10 cellular contexts compared by ENCODE assay signal in the genomic region with DNA sequence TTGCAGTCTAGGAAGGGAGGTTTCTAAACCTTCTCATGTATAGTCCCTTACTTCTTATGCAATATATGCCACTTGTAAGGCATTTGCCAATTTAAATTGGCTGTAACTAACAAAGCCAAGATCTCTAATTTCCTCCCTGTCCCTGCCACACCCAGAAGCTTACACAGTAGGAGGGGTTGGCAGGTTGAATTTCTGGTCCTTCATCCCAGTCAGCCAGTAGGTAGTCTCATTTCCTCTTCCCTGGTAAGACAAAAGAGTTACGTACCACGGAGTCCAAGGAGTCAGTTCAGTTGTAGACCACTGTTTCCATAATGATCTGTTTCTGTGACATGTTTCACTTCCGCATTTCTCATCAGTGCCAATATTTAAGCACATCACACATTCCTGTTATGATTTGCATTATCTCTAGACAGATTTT. TPM values are rescaled to one million over a fixed set of nuclear protein-coding genes. Genes with fewer than 3 reads are reported as not detected.
DNase-seq lines count a peak whose midpoint lies in the region; ATAC-seq, FAIRE-seq and TF ChIP-seq lines count a peak whose summit lies in the region.
"Had no signal": no experiment of that assay in that cellular context is flagged by ENCODE, and none has a peak within 500 bp of the region (broad histone marks: within the 10 kb centered on the region; RNA-seq: fewer than 3 reads in every experiment).

No MANE protein-coding gene starts in this region.

- peaks cover 1% of the 10 kb centered on the region for H3K27me3 Mint-ChIP-seq in IgD-negative memory B cell
- peaks cover 5% of the 10 kb centered on the region for H3K27me3 Mint-ChIP-seq in activated CD4-positive, alpha-beta T cell treated with anti-CD3 and anti-CD28 coated beads for 36 hours

- H3K27ac Mint-ChIP-seq in IgD-negative memory B cell = peak overlapping the region; percentile 74 to 98 (median 88)
- H3K27ac Mint-ChIP-seq in activated CD4-positive, alpha-beta T cell treated with anti-CD3 and anti-CD28 coated beads for 36 hours = no peak overlapping the region
- H3K27ac Mint-ChIP-seq: activated naive CD8-positive, alpha-beta T cell had no signal

- H3K9me1 ChIP-seq in keratinocyte (ENCODE audit: control insufficient read depth, extremely low read depth, insufficient read depth, low read length) = no peaks in the 10 kb centered on the region

- no peak overlapping the region for H3K4me2 ChIP-seq in keratinocyte (ENCODE audit: control insufficient read depth, extremely low read depth, insufficient read depth, low read depth, low read length)

- H3K36me3 ChIP-seq in keratinocyte (ENCODE audit: control insufficient read depth in 2 of 2, extremely low read depth in 1 of 2, insufficient read depth in 2 of 2, low read length in 2 of 2) = no peaks in the 10 kb centered on the region

- H3K4me1 ChIP-seq in keratinocyte (ENCODE audit: control insufficient read depth, extremely low read depth, insufficient read depth, low read length) = peaks cover 9% of the 10 kb centered on the region

- H3K9ac ChIP-seq in keratinocyte (ENCODE audit: control insufficient read depth, extremely low read depth, insufficient read depth, low read length) = no peak overlapping the region

- intact Hi-C loops in cardiac septum (cut with DNase I) = loop anchor here (5.0 kb wide), 2 partner anchors 47 to 372 kb away; partner anchors contain the start of gene PLBD1
- intact Hi-C loops in activated CD4-positive, alpha-beta T cell treated with anti-CD3 and anti-CD28 coated beads for 36 hours (cut with DNase I, micrococcal nuclease) = loop anchor here in 1 of 2 experiments (5.0 kb wide), 1 partner anchor 427 kb away; no protein-coding TSS in a partner anchor

- H3K4me3 Mint-ChIP-seq in IgD-negative memory B cell = peak overlapping the region; percentile 54 to 87 (median 82)
- no peak overlapping the region for H3K4me3 Mint-ChIP-seq in activated CD4-positive, alpha-beta T cell treated with anti-CD3 and anti-CD28 coated beads for 36 hours
- H3K4me3 Mint-ChIP-seq: activated naive CD8-positive, alpha-beta T cell had no signal

- no peaks in the 10 kb centered on the region for H3K36me3 Mint-ChIP-seq in IgD-negative memory B cell
- no peaks in the 10 kb centered on the region for H3K36me3 Mint-ChIP-seq in activated CD4-positive, alpha-beta T cell treated with anti-CD3 and anti-CD28 coated beads for 36 hours (ENCODE audit: low read depth)

- ATAC-seq in GM18508 (IDR thresholded peaks at IDR 0.05; ENCODE audit: insufficient read depth, unreplicated experiment) (peak; percentile 33), GM21825 (IDR thresholded peaks at IDR 0.05; ENCODE audit: unreplicated experiment) (peak; percentile 55)
- no peak for ATAC-seq in activated CD4-positive, alpha-beta T cell treated with anti-CD3 and anti-CD28 coated beads for 36 hours

- POLR2A ChIA-PET in activated CD4-positive, alpha-beta T cell treated with anti-CD3 and anti-CD28 coated beads for 36 hours (lab: Charles Lee) = no interaction called here
- POLR2A ChIA-PET in HEK293T (lab: Yijun Ruan, JAX) = no interaction called here

- H3K4me3 ChIP-seq in keratinocyte (ENCODE audit: control insufficient read depth in 2 of 3, extremely low read depth in 1 of 3, insufficient read depth in 2 of 3, low read depth in 1 of 3, low read length in 3 of 3) = no peak overlapping the region

- DNase-seq in keratinocyte (ENCODE audit: low read depth, low spot score) = no peak
- DNase-seq in cardiac septum (ENCODE audit: low spot score) = no peak
- no peak for DNase-seq in stimulated activated naive CD4-positive, alpha-beta T cell treated with Interleukin-2 at 50 U/mL for 16 hours (lab: John Stamatoyannopoulos, UW)
- no peak for DNase-seq in activated CD4-positive, alpha-beta T cell treated with anti-CD3 and anti-CD28 coated beads for 36 hours
- DNase-seq in HEK293T (ENCODE audit: extremely low spot score) = no peak

- H3K4me1 Mint-ChIP-seq in IgD-negative memory B cell = peaks cover 24 to 36% (median 28%) of the 10 kb centered on the region in 3 donors
- no peaks in the 10 kb centered on the region for H3K4me1 Mint-ChIP-seq in activated CD4-positive, alpha-beta T cell treated with anti-CD3 and anti-CD28 coated beads for 36 hours

- no peak for TF ChIP-seq CTCF in keratinocyte (optimal IDR thresholded peaks at IDR 0.05 in 1 of 3, IDR thresholded peaks at IDR 0.05 in 1 of 3, conservative IDR thresholded peaks at IDR 0.05 in 1 of 3; ENCODE audit: extremely low read depth in 1 of 3, insufficient read depth in 2 of 3, low read length in 3 of 3)

- FAIRE-seq in keratinocyte (lab: Jason Lieb, UNC) = peak; percentile 20

- H3K79me2 ChIP-seq in keratinocyte (ENCODE audit: control insufficient read depth, insufficient read depth, low read length) = no peaks in the 10 kb centered on the region

- no peaks in the 10 kb centered on the region for H3K27me3 ChIP-seq in keratinocyte (ENCODE audit: control insufficient read depth, extremely low read depth, insufficient read depth, low read length)

- peak overlapping the region; percentile 19 for H2AFZ ChIP-seq in keratinocyte (ENCODE audit: control insufficient read depth, low read length)

- peaks cover 0 to 7% (median 5%) of the 10 kb centered on the region in 3 donors for H3K9me3 Mint-ChIP-seq in IgD-negative memory B cell
- peaks cover 10% of the 10 kb centered on the region for H3K9me3 Mint-ChIP-seq in activated CD4-positive, alpha-beta T cell treated with anti-CD3 and anti-CD28 coated beads for 36 hours (ENCODE audit: low read depth)

- dilution Hi-C loops in keratinocyte (cut with MboI; ENCODE audit: extremely low pct_ligation_motif_present, low sequenced_read_pairs) = no loop called here

- no peak overlapping the region for H3K27ac ChIP-seq in keratinocyte (ENCODE audit: control insufficient read depth, insufficient read depth, low read length)

- H4K20me1 ChIP-seq in keratinocyte (ENCODE audit: control insufficient read depth, extremely low read depth, insufficient read depth, low read length) = no peaks in the 10 kb centered on the region

- no peaks in the 10 kb centered on the region for H3K9me3 ChIP-seq in keratinocyte (ENCODE audit: control insufficient read depth, low read depth, low read length)

- CTCF ChIA-PET in activated CD4-positive, alpha-beta T cell treated with anti-CD3 and anti-CD28 coated beads for 36 hours (lab: Charles Lee) = no interaction called here
- CTCF ChIA-PET in HEK293T (lab: Yijun Ruan, JAX) = no interaction called here

TF ChIP-seq in HEK293T, 16 proteins besides CTCF, POLR2A, EP300 and RAD21:
- TF ChIP-seq FOXM1 (IDR thresholded peaks at IDR 0.05; ENCODE audit: borderline replicate concordance) = no peak
- no peak for TF ChIP-seq FOXA1 (IDR thresholded peaks at IDR 0.05)
- no peak for TF ChIP-seq ELF4 (IDR thresholded peaks at IDR 0.05)
- TF ChIP-seq SUZ12 (IDR thresholded peaks at IDR 0.05) = no peak

RNA-seq across cellular contexts. Expression of gene PLBD1, which starts 47.0 kb away (rescaled TPM):
- 1.4 TPM for polyA plus RNA-seq in IgD-negative memory B cell
- polyA plus RNA-seq in keratinocyte = 3.6 to 13.4 TPM (median 7.2 TPM) in 3 replicates
- 23.7 TPM for polyA plus RNA-seq in keratinocyte (2011; ENCODE audit: low read depth)
- 4.4 and 9.0 TPM in 2 replicates for polyA plus RNA-seq in keratinocyte (2011; cell fraction: cytosol; rRNA removed)
- 14.0 and 16.9 TPM in 2 replicates for polyA plus RNA-seq in keratinocyte (2011; cell fraction: nucleus; rRNA removed)
- 2.5 and 20.6 TPM in 2 replicates for polyA plus RNA-seq in keratinocyte (2012; ENCODE audit: low replicate concordance)
- 6.4 to 8.3 TPM in 2 of 3 replicates, not detected in the other for polyA minus RNA-seq in keratinocyte
- polyA minus RNA-seq in keratinocyte (2011; cell fraction: cytosol; rRNA and poly(A)+ RNA removed) = 5.9 TPM
- polyA minus RNA-seq in keratinocyte (2011; cell fraction: nucleus; rRNA and poly(A)+ RNA removed) = 10.4 and 20.9 TPM in 2 replicates
- total RNA-seq in cardiac septum = 33.8 TPM
- total RNA-seq in activated CD4-positive, alpha-beta T cell treated with anti-CD3 and anti-CD28 coated beads for 36 hours = not detected
- polyA plus RNA-seq: neural cell had no signal

Comparison
In these comparisons a context has a peak if more than half of its experiments do, and no peak if none do; other contexts are left out.
1. RNA of gene PLBD1, which starts 47.0 kb away (total RNA-seq): 33.8 TPM in cardiac septum (single experiment); not detected in activated CD4-positive, alpha-beta T cell treated with anti-CD3 and anti-CD28 coated beads for 36 hours; every median in the first group is over 10 times any median in the second.